ENCODE assay signal across 17 cellular contexts in the genomic region with DNA sequence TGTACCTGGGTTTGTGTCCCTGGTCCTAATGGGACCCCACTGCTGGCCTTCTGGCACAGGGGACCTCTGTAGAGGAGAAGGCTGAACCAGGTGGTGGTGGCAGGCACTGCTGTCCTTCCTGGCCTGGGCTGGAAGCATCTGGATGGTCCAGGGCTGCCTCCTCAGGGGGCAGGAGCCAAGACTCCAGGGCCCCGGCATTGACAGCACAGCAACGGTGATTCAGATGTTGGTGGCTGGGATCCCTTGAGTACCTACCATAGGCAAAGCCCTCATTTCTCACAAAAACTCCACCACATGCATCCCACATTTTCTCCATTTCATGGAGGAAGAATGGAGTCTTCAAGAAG. TPM values are rescaled to one million over a fixed set of nuclear protein-coding genes. Genes with fewer than 3 reads are reported as not detected.
A peak's percentile ranks its signal among the peaks of the same experiment; 100 is the strongest.
DNase-seq lines count a peak whose midpoint lies in the region; ATAC-seq and TF ChIP-seq lines count a peak whose summit lies in the region.
"Had no signal": no experiment of that assay in that cellular context is flagged by ENCODE, and none has a peak within 500 bp of the region (broad histone marks: within the 10 kb centered on the region; RNA-seq: fewer than 3 reads in every experiment).

No MANE protein-coding gene starts in this region.

- peak overlapping the region; percentile 8 for H3K4me3 Mint-ChIP-seq in activated CD8-positive, alpha-beta memory T cell treated with anti-CD3 and anti-CD28 coated beads, Interleukin-2, amount 10 ng/mL, durations not matched to agents 7 days and 5 days
- peak overlapping the region; percentile 28 for H3K4me3 Mint-ChIP-seq in activated CD4-positive, alpha-beta memory T cell treated with anti-CD3 and anti-CD28 coated beads, Interleukin-2, amount 10 ng/mL, durations not matched to agents 7 days and 5 days
- no peak overlapping the region for H3K4me3 Mint-ChIP-seq in endodermal cell
- no peak overlapping the region for H3K4me3 Mint-ChIP-seq in stimulated activated memory B cell treated with anti-CD40 and anti-IgM and Interleukin-4, amounts not matched to agents 10 μg/mL and 1 μg/mL and 100 μg/mL, for 72 hours
- H3K4me3 Mint-ChIP-seq: nephron had no signal

- POLR2A ChIA-PET in activated CD4-positive, alpha-beta memory T cell treated with anti-CD3 and anti-CD28 coated beads, Interleukin-2, amount 10 ng/mL, durations not matched to agents 7 days and 5 days (lab: Charles Lee), result interaction anchor here (2.1 to 5.9 kb wide), 2 partner anchors 9 to 67 kb away, joined by 13 to 118 read pairs; no protein-coding TSS in a partner anchor

- H3K36me3 Mint-ChIP-seq in activated CD8-positive, alpha-beta memory T cell treated with anti-CD3 and anti-CD28 coated beads, Interleukin-2, amount 10 ng/mL, durations not matched to agents 7 days and 5 days, result peaks cover 41% of the 10 kb centered on the region
- peaks cover 52% of the 10 kb centered on the region for H3K36me3 Mint-ChIP-seq in activated CD4-positive, alpha-beta memory T cell treated with anti-CD3 and anti-CD28 coated beads, Interleukin-2, amount 10 ng/mL, durations not matched to agents 7 days and 5 days (ENCODE audit: low read depth)
- H3K36me3 Mint-ChIP-seq in endodermal cell (ENCODE audit: low read depth), result no peaks in the 10 kb centered on the region
- peaks cover 19% of the 10 kb centered on the region for H3K36me3 Mint-ChIP-seq in stimulated activated memory B cell treated with anti-CD40 and anti-IgM and Interleukin-4, amounts not matched to agents 10 μg/mL and 1 μg/mL and 100 μg/mL, for 72 hours

- peaks cover 7% of the 10 kb centered on the region for H3K9me3 Mint-ChIP-seq in activated CD8-positive, alpha-beta memory T cell treated with anti-CD3 and anti-CD28 coated beads, Interleukin-2, amount 10 ng/mL, durations not matched to agents 7 days and 5 days (ENCODE audit: low read depth)
- H3K9me3 Mint-ChIP-seq in activated CD4-positive, alpha-beta memory T cell treated with anti-CD3 and anti-CD28 coated beads, Interleukin-2, amount 10 ng/mL, durations not matched to agents 7 days and 5 days, result peaks cover 13% of the 10 kb centered on the region
- H3K9me3 Mint-ChIP-seq in endodermal cell, result peaks cover 8% of the 10 kb centered on the region
- H3K9me3 Mint-ChIP-seq in stimulated activated memory B cell treated with anti-CD40 and anti-IgM and Interleukin-4, amounts not matched to agents 10 μg/mL and 1 μg/mL and 100 μg/mL, for 72 hours, result no peaks in the 10 kb centered on the region
- H3K9me3 Mint-ChIP-seq: nephron had no signal

- H3K4me3 ChIP-seq in endodermal cell (ENCODE audit: low read length), result no peak overlapping the region
- H3K4me3 ChIP-seq: colonic mucosa, K562, lower lobe of right lung had no signal

- H3K9me3 ChIP-seq in endodermal cell (ENCODE audit: control insufficient read depth, low read length), result no peaks in the 10 kb centered on the region
- H3K9me3 ChIP-seq: colonic mucosa, lower lobe of right lung had no signal

- no peak overlapping the region for H3K9ac ChIP-seq in endodermal cell (ENCODE audit: extremely low read depth, low read length, poor library complexity, severe bottlenecking)

- H3K27ac Mint-ChIP-seq in activated CD8-positive, alpha-beta memory T cell treated with anti-CD3 and anti-CD28 coated beads, Interleukin-2, amount 10 ng/mL, durations not matched to agents 7 days and 5 days, result peak overlapping the region; percentile 100
- peak overlapping the region; percentile 90 for H3K27ac Mint-ChIP-seq in activated CD4-positive, alpha-beta memory T cell treated with anti-CD3 and anti-CD28 coated beads, Interleukin-2, amount 10 ng/mL, durations not matched to agents 7 days and 5 days
- no peak overlapping the region for H3K27ac Mint-ChIP-seq in endodermal cell
- peak overlapping the region; percentile 79 for H3K27ac Mint-ChIP-seq in stimulated activated memory B cell treated with anti-CD40 and anti-IgM and Interleukin-4, amounts not matched to agents 10 μg/mL and 1 μg/mL and 100 μg/mL, for 72 hours
- H3K27ac Mint-ChIP-seq: nephron had no signal

- H3K4me1 ChIP-seq in endodermal cell (ENCODE audit: control insufficient read depth, insufficient read depth, low read length), result no peaks in the 10 kb centered on the region
- H3K4me1 ChIP-seq: colonic mucosa had no signal

- no peak for ATAC-seq in activated CD8-positive, alpha-beta memory T cell treated with anti-CD3 and anti-CD28 coated beads, Interleukin-2, amount 10 ng/mL, durations not matched to agents 7 days and 5 days
- no peak for ATAC-seq in stimulated activated memory B cell treated with anti-CD40 and anti-IgM and Interleukin-4, amounts not matched to agents 10 μg/mL and 1 μg/mL and 100 μg/mL, for 72 hours
- ATAC-seq in GM21381 (IDR thresholded peaks at IDR 0.05; ENCODE audit: unreplicated experiment) (no peak), HG03432 (IDR thresholded peaks at IDR 0.05; ENCODE audit: unreplicated experiment) (no peak)
- ATAC-seq: esophagus mucosa, K562, lower lobe of right lung, SK-N-SH treated with all-trans-retinoic acid at 6 μM for 48 hours had no signal

- CTCF ChIA-PET in activated CD8-positive, alpha-beta memory T cell treated with anti-CD3 and anti-CD28 coated beads, Interleukin-2, amount 10 ng/mL, durations not matched to agents 7 days and 5 days (lab: Charles Lee), result interaction anchor here (0.8 to 3.5 kb wide), 4 partner anchors 8 to 102 kb away, joined by 3 to 27 read pairs (median 6); a partner anchor contains a TSS
- CTCF ChIA-PET in activated CD4-positive, alpha-beta memory T cell treated with anti-CD3 and anti-CD28 coated beads, Interleukin-2, amount 10 ng/mL, durations not matched to agents 7 days and 5 days (lab: Charles Lee), result interaction anchor here (0.7 to 1.0 kb wide), 2 partner anchors 8 to 605 kb away, joined by 3 to 6 read pairs; no protein-coding TSS in a partner anchor

- no peak overlapping the region for H3K27ac ChIP-seq in endodermal cell (ENCODE audit: low read depth, low read length)
- H3K27ac ChIP-seq: colonic mucosa, HL-60 had no signal

- 93% methylated on average over 2 of the region's 2 CpGs; no CpG with 5 or more reads in 1 of the 2 experiments for WGBS in endodermal cell (ENCODE audit: insufficient coverage in 1 of 2, insufficient read length in 1 of 2), 2 experiments

- DNase-seq in activated CD8-positive, alpha-beta memory T cell treated with anti-CD3 and anti-CD28 coated beads, Interleukin-2, amount 10 ng/mL, durations not matched to agents 7 days and 5 days, result no peak
- no peak for DNase-seq in activated CD8-positive, alpha-beta memory T cell treated with anti-CD3 and anti-CD28 coated beads, Interleukin-2, amount 50 U/mL, for 4 hours
- DNase-seq in activated CD4-positive, alpha-beta memory T cell treated with anti-CD3 and anti-CD28 coated beads, Interleukin-2, amount 10 ng/mL, durations not matched to agents 7 days and 5 days, result no peak
- peak; percentile 17 for DNase-seq in endodermal cell
- no peak for DNase-seq in kidney tubule cell (ENCODE audit: low spot score)
- DNase-seq: colonic mucosa, lower lobe of right lung, NCI-H2029 treated with DMSO at 0.1 percent for 48 hours, NCI-H748 treated with DMSO at 0.1 percent for 48 hours had no signal

- H3K4me1 Mint-ChIP-seq in activated CD8-positive, alpha-beta memory T cell treated with anti-CD3 and anti-CD28 coated beads, Interleukin-2, amount 10 ng/mL, durations not matched to agents 7 days and 5 days, result peaks cover 58% of the 10 kb centered on the region
- H3K4me1 Mint-ChIP-seq in activated CD4-positive, alpha-beta memory T cell treated with anti-CD3 and anti-CD28 coated beads, Interleukin-2, amount 10 ng/mL, durations not matched to agents 7 days and 5 days, result peaks cover 54% of the 10 kb centered on the region
- H3K4me1 Mint-ChIP-seq in endodermal cell, result peaks cover 10% of the 10 kb centered on the region
- peaks cover 45% of the 10 kb centered on the region for H3K4me1 Mint-ChIP-seq in stimulated activated memory B cell treated with anti-CD40 and anti-IgM and Interleukin-4, amounts not matched to agents 10 μg/mL and 1 μg/mL and 100 μg/mL, for 72 hours

- no peaks in the 10 kb centered on the region for H3K27me3 ChIP-seq in endodermal cell (ENCODE audit: control insufficient read depth, insufficient read depth, low read length, poor library complexity, severe bottlenecking)
- H3K27me3 ChIP-seq: colonic mucosa had no signal

- no peaks in the 10 kb centered on the region for H3K36me3 ChIP-seq in endodermal cell (ENCODE audit: control insufficient read depth, insufficient read depth, low read length)
- H3K36me3 ChIP-seq: colonic mucosa, lower lobe of right lung had no signal

- TF ChIP-seq CTCF in endodermal cell (conservative IDR thresholded peaks at IDR 0.05), result no peak

- no peaks in the 10 kb centered on the region for H3K27me3 Mint-ChIP-seq in activated CD8-positive, alpha-beta memory T cell treated with anti-CD3 and anti-CD28 coated beads, Interleukin-2, amount 10 ng/mL, durations not matched to agents 7 days and 5 days
- H3K27me3 Mint-ChIP-seq in activated CD4-positive, alpha-beta memory T cell treated with anti-CD3 and anti-CD28 coated beads, Interleukin-2, amount 10 ng/mL, durations not matched to agents 7 days and 5 days, result no peaks in the 10 kb centered on the region
- no peaks in the 10 kb centered on the region for H3K27me3 Mint-ChIP-seq in endodermal cell (ENCODE audit: insufficient read depth)
- no peaks in the 10 kb centered on the region for H3K27me3 Mint-ChIP-seq in stimulated activated memory B cell treated with anti-CD40 and anti-IgM and Interleukin-4, amounts not matched to agents 10 μg/mL and 1 μg/mL and 100 μg/mL, for 72 hours

RNA-seq across cellular contexts. Expression of a gene that starts 15.0 kb away (rescaled TPM):
- 10 to 100 TPM; 72.1 to 91.2 TPM for total RNA-seq in activated CD8-positive, alpha-beta memory T cell treated with anti-CD3 and anti-CD28 coated beads, Interleukin-2, amount 10 ng/mL, durations not matched to agents 7 days and 5 days
- total RNA-seq in activated CD4-positive, alpha-beta memory T cell treated with anti-CD3 and anti-CD28 coated beads, Interleukin-2, amount 10 ng/mL, durations not matched to agents 7 days and 5 days, result 100 to 1,000 TPM; 102 to 104 TPM
- total RNA-seq in endodermal cell, result 1 to 10 TPM; 1.4 to 1.9 TPM
- polyA plus RNA-seq in endodermal cell (2013, experiment 1 of 2), result 0.96 TPM
- polyA plus RNA-seq in endodermal cell (2013, experiment 2 of 2), result 0.62 TPM

Comparison
In these comparisons a context has a peak if more than half of its experiments do, and no peak if none do; other contexts are left out.
1. H3K4me3 Mint-ChIP-seq: peak in activated CD8-positive, alpha-beta memory T cell treated with anti-CD3 and anti-CD28 coated beads, Interleukin-2, amount 10 ng/mL, durations not matched to agents 7 days and 5 days (single experiment) and activated CD4-positive, alpha-beta memory T cell treated with anti-CD3 and anti-CD28 coated beads, Interleukin-2, amount 10 ng/mL, durations not matched to agents 7 days and 5 days (single experiment); none in endodermal cell (single experiment) and stimulated activated memory B cell treated with anti-CD40 and anti-IgM and Interleukin-4, amounts not matched to agents 10 μg/mL and 1 μg/mL and 100 μg/mL, for 72 hours (single experiment).
2. RNA of a gene that starts 15.0 kb away (total RNA-seq): 102 to 104 TPM in activated CD4-positive, alpha-beta memory T cell treated with anti-CD3 and anti-CD28 coated beads, Interleukin-2, amount 10 ng/mL, durations not matched to agents 7 days and 5 days and 72.1 to 91.2 TPM in activated CD8-positive, alpha-beta memory T cell treated with anti-CD3 and anti-CD28 coated beads, Interleukin-2, amount 10 ng/mL, durations not matched to agents 7 days and 5 days; 1.4 to 1.9 TPM in endodermal cell; every median in the first group is over 10 times any median in the second.